ENCODE assay signal across 14 cellular contexts in the genomic region with DNA sequence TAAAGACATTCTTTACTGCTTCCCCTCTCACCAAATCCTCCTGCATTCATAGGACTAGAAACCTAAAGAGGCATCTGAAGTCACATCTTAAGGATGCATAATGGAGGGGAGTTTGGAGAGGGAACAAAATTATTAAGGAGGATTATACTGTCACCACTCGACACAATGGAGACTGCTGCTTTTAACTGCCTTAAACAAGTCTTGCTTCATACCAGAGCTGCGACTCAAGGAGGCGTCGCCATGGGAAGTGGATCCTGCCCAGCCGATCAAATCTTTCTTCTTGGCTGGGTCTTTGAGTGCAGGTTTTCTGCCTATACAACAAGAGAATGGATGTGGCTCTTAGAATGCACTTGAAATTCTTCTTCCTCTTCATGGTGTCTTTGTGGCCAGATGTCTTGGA.
DNase-seq lines count a peak whose midpoint lies in the region; ATAC-seq and TF ChIP-seq lines count a peak whose summit lies in the region.
"Had no signal": no experiment of that assay in that cellular context is flagged by ENCODE, and none has a peak within 500 bp of the region (broad histone marks: within the 10 kb centered on the region; RNA-seq: fewer than 3 reads in every experiment).

No MANE protein-coding gene starts in this region.

- TF ChIP-seq POLR2A in heart left ventricle (IDR thresholded peaks at IDR 0.05) (no peak), upper lobe of left lung (IDR thresholded peaks at IDR 0.05) (no peak)

- DNase-seq in right atrium auricular region (ENCODE audit: low spot score) (peak; percentile 28), heart left ventricle (no peak), RWPE2 (ENCODE audit: low spot score) (no peak), foreskin fibroblast (peak; percentile 12 to 50), upper lobe of left lung (no peak)
- DNase-seq in stimulated activated naive CD8-positive, alpha-beta T cell treated with anti-CD3 and anti-CD28 coated beads, Interleukin-15, Interleukin-2, amounts not matched to agents 100 U/mL and 50 U/mL, for 24 hours = no peak
- DNase-seq: activated naive CD8-positive, alpha-beta T cell treated with anti-CD3 and anti-CD28 coated beads, Interleukin-2, amount 50 U/mL, for 24 hours; activated T-cell treated with anti-CD3 and anti-CD28 coated beads, Interleukin-2, amount 50 U/mL, for 4 hours; NCI-H1436; T-cell had no signal

- H3K27ac ChIP-seq in right atrium auricular region = no peak overlapping the region
- H3K27ac ChIP-seq in heart left ventricle = no peak overlapping the region
- H3K27ac ChIP-seq in RWPE2 (ENCODE audit: poor library complexity, severe bottlenecking) = no peak overlapping the region
- no peak overlapping the region for H3K27ac ChIP-seq in upper lobe of left lung

- H3K4me1 ChIP-seq in right atrium auricular region (no peaks in the 10 kb centered on the region), heart left ventricle (no peaks in the 10 kb centered on the region), RWPE2 (ENCODE audit: insufficient read depth, poor library complexity, severe bottlenecking) (peaks cover 12% of the 10 kb centered on the region), upper lobe of left lung (no peaks in the 10 kb centered on the region)

- 55 to 69% (median 58%) methylated on average over 5 of the region's 5 CpGs for whole genome bisulfite sequencing in heart left ventricle, 4 donors
- WGBS in upper lobe of left lung, 2 donors = 57 to 71% methylated on average over 5 of the region's 5 CpGs

- intact Hi-C loops in heart left ventricle (cut with DNase I) = no loop called here

- H3K4me3 ChIP-seq in right atrium auricular region (no peak overlapping the region), heart left ventricle (no peak overlapping the region), RWPE2 (ENCODE audit: severe bottlenecking) (no peak overlapping the region), foreskin fibroblast (ENCODE audit: low read depth in 1 of 2, low read length in 2 of 2) (no peak overlapping the region), upper lobe of left lung (no peak overlapping the region)
- H3K4me3 ChIP-seq: smooth muscle cell had no signal

- H3K36me3 ChIP-seq in right atrium auricular region (no peaks in the 10 kb centered on the region), heart left ventricle (no peaks in the 10 kb centered on the region), RWPE2 (ENCODE audit: low read depth) (no peaks in the 10 kb centered on the region), upper lobe of left lung (no peaks in the 10 kb centered on the region)

- H3K27me3 ChIP-seq in right atrium auricular region = no peaks in the 10 kb centered on the region
- H3K27me3 ChIP-seq in heart left ventricle = peaks cover 0 to 32% (median 0%) of the 10 kb centered on the region in 9 donors
- H3K27me3 ChIP-seq in RWPE2 (ENCODE audit: insufficient read depth, poor library complexity, severe bottlenecking) = no peaks in the 10 kb centered on the region
- H3K27me3 ChIP-seq in upper lobe of left lung = no peaks in the 10 kb centered on the region

- no peak for TF ChIP-seq EP300 in upper lobe of left lung (IDR thresholded peaks at IDR 0.05)

- TF ChIP-seq CTCF in right atrium auricular region (IDR thresholded peaks at IDR 0.05) (no peak), heart left ventricle (IDR thresholded peaks at IDR 0.05) (no peak), RWPE2 (IDR thresholded peaks at IDR 0.05; ENCODE audit: poor library complexity, severe bottlenecking) (no peak), foreskin fibroblast (IDR thresholded peaks at IDR 0.05; ENCODE audit: low read depth, low read length) (no peak), upper lobe of left lung (IDR thresholded peaks at IDR 0.05) (no peak)

- ATAC-seq in heart left ventricle = no peak
- ATAC-seq in RWPE2 (ENCODE audit: low read depth) = peak; percentile 69
- no peak for ATAC-seq in stimulated activated naive CD8-positive, alpha-beta T cell treated with anti-CD3 and anti-CD28 coated beads, Interleukin-15, Interleukin-2, amounts not matched to agents 100 U/mL and 50 U/mL, for 24 hours
- ATAC-seq in HG03521 (IDR thresholded peaks at IDR 0.05; ENCODE audit: unreplicated experiment) = no peak
- no peak for ATAC-seq in upper lobe of left lung (ENCODE audit: low FRiP score in 2 of 2)
- ATAC-seq in HG03432 (IDR thresholded peaks at IDR 0.05; ENCODE audit: unreplicated experiment) = no peak
- ATAC-seq: activated naive CD8-positive, alpha-beta T cell treated with anti-CD3 and anti-CD28 coated beads, Interleukin-2, amount 50 U/mL, for 24 hours; activated T-cell treated with anti-CD3 and anti-CD28 coated beads, Interleukin-2, amount 50 U/mL, for 4 hours; Panc1; T-cell had no signal

- no peaks in the 10 kb centered on the region for H3K9me3 ChIP-seq in right atrium auricular region
- no peaks in the 10 kb centered on the region for H3K9me3 ChIP-seq in heart left ventricle
- H3K9me3 ChIP-seq in RWPE2 (ENCODE audit: severe bottlenecking) = no peaks in the 10 kb centered on the region
- H3K9me3 ChIP-seq in upper lobe of left lung = no peaks in the 10 kb centered on the region

Comparison
In these comparisons a context has a peak if more than half of its experiments do, and no peak if none do; other contexts are left out.
1. DNase-seq: peak in right atrium auricular region (single experiment) and foreskin fibroblast (2 of 2); none in heart left ventricle (0 of 5), RWPE2 (single experiment), stimulated activated naive CD8-positive, alpha-beta T cell treated with anti-CD3 and anti-CD28 coated beads, Interleukin-15, Interleukin-2, amounts not matched to agents 100 U/mL and 50 U/mL, for 24 hours (single experiment) and upper lobe of left lung (0 of 2).